8 cellular contexts compared by ENCODE assay signal in genomic region chr9:89179920-89180667, GRCh38. TPM values are rescaled to one million over a fixed set of nuclear protein-coding genes. Genes with fewer than 3 reads are reported as not detected.
DNase-seq lines count a peak whose midpoint lies in the region; ATAC-seq, FAIRE-seq and TF ChIP-seq lines count a peak whose summit lies in the region.

No MANE protein-coding gene starts in this region.

- DNase-seq in AG08396 (ENCODE audit: low spot score) (peak; percentile 94), HCEC 1CT (peak; percentile 98), NCI-H226 (peak; percentile 92), lower leg skin (ENCODE audit: low spot score in 2 of 2) (peak; percentile 88 to 97)
- DNase-seq in activated CD4-positive, alpha-beta T cell treated with anti-CD3 and anti-CD28 coated beads, Interleukin-2, amount 50 U/mL, for 48 hours: peak; percentile 64 to 75
- DNase-seq in stimulated activated CD4-positive, alpha-beta T cell treated with anti-CD3 and anti-CD28 coated beads, Interleukin-2, amount 100 ng/mL, for 48 hours: peak; percentile 50

- H3K4me3 ChIP-seq in lower leg skin (ENCODE audit: low read depth, poor library complexity, severe bottlenecking): peak overlapping the region; percentile 8

- peak; percentile 95 for FAIRE-seq in endometrium (lab: Jason Lieb, UNC)

- no peak for ATAC-seq in GM18873 (IDR thresholded peaks at IDR 0.05; ENCODE audit: low FRiP score, unreplicated experiment)

- TF ChIP-seq POLR2A in lower leg skin (IDR thresholded peaks at IDR 0.05): no peak

- intact Hi-C loops in lower leg skin (cut with DNase I; ENCODE audit: low total_unique reads): no loop called here

- TF ChIP-seq CTCF in lower leg skin (IDR thresholded peaks at IDR 0.05): no peak

- WGBS in lower leg skin, 2 donors: 0% methylated on average over 33 of the region's 33 CpGs

RNA-seq across cellular contexts. Expression of gene SHC3, which starts 1.5 kb away (rescaled TPM):
- 1 to 10 TPM in 2 of 4 donors, under 1 TPM in 2; 0.49 to 3.7 (median 1.7) TPM for total RNA-seq in lower leg skin
